ENCODE assay signal across 2 cellular contexts in the genomic region with DNA sequence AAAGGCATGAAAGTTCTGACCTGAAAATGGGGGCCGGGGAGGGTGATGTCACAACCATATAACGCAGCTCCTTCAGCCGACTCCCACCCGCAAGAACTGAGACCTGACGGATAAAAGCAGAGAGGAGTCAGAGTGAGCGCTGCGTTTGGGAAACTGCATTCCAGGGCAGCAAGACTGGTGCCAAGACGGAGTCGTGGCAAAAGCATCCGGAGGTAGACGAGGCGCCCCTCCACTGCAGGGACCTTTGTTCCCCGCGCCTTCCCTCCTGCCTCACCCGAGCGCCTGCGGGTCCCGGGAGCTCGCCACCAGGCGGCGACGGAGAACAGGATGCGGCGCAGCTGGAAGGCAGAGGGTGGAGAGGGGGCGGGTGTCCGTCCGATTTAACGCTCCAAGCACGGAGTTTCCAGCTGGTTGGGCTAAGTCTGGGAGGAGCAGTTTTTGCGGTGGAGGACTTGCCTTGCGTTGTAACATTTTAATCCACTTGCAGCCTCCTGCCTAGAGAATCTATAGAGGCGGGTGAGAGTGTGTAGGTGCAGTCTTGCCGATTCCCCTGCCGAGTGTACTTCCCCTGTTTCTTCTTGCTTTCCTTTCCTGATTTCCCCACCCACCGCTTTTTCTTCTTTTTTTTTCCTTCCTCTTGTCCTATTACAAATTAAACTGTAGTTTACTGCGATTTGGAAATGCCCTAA.
TF ChIP-seq lines count a peak whose summit lies in the region.

No MANE protein-coding gene starts in this region.

TF ChIP-seq in GM23338, 12 proteins besides CTCF, POLR2A, EP300 and RAD21:
- TF ChIP-seq, protein P1, sequence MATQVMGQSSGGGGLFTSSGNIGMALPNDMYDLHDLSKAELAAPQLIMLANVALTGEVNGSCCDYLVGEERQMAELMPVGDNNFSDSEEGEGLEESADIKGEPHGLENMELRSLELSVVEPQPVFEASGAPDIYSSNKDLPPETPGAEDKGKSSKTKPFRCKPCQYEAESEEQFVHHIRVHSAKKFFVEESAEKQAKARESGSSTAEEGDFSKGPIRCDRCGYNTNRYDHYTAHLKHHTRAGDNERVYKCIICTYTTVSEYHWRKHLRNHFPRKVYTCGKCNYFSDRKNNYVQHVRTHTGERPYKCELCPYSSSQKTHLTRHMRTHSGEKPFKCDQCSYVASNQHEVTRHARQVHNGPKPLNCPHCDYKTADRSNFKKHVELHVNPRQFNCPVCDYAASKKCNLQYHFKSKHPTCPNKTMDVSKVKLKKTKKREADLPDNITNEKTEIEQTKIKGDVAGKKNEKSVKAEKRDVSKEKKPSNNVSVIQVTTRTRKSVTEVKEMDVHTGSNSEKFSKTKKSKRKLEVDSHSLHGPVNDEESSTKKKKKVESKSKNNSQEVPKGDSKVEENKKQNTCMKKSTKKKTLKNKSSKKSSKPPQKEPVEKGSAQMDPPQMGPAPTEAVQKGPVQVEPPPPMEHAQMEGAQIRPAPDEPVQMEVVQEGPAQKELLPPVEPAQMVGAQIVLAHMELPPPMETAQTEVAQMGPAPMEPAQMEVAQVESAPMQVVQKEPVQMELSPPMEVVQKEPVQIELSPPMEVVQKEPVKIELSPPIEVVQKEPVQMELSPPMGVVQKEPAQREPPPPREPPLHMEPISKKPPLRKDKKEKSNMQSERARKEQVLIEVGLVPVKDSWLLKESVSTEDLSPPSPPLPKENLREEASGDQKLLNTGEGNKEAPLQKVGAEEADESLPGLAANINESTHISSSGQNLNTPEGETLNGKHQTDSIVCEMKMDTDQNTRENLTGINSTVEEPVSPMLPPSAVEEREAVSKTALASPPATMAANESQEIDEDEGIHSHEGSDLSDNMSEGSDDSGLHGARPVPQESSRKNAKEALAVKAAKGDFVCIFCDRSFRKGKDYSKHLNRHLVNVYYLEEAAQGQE (IDR thresholded peaks at IDR 0.05; ENCODE audit: unreplicated experiment), result no peak
- peak; percentile 64 for TF ChIP-seq POLR2AphosphoS5 (IDR thresholded peaks at IDR 0.05; ENCODE audit: low read depth)
- 0 out of 2 replicates have a peak, but pooled peaks have one; percentile 13 for TF ChIP-seq CREB1 (CRISPR knock-in tag; IDR thresholded peaks at IDR 0.05; ENCODE audit: low read depth)
- peak; percentile 45; the same call in 1 of the 2 replicates for TF ChIP-seq ETS1 (IDR thresholded peaks at IDR 0.05)
TF ChIP-seq in GM23338: peak in this region for 3.

TF ChIP-seq in GM12878, 131 proteins besides CTCF, POLR2A, EP300 and RAD21 (continued from another document and continues in another):
- peak; percentile 70; the same call in 1 of the 2 replicates for TF ChIP-seq NKRF (conservative IDR thresholded peaks at IDR 0.05)
- TF ChIP-seq DPF2 (IDR thresholded peaks at IDR 0.05), result no peak; the same call in 1 of the 2 replicates
- peak; percentile 79 for TF ChIP-seq RUNX3 (IDR thresholded peaks at IDR 0.05; ENCODE audit: low read length)
- no peak for TF ChIP-seq ZNF274 (IDR thresholded peaks at IDR 0.05; ENCODE audit: insufficient read depth, insufficient read length)
- peak; percentile 98 for TF ChIP-seq TCF3 (IDR thresholded peaks at IDR 0.05; ENCODE audit: borderline replicate concordance, insufficient read depth, low read depth, low read length)
- peak; percentile 79 for TF ChIP-seq SMC3 (IDR thresholded peaks at IDR 0.05; ENCODE audit: borderline replicate concordance, low read length)
- TF ChIP-seq STAT3 (IDR thresholded peaks at IDR 0.05; ENCODE audit: low read depth, low read length), result no peak
- peak; percentile 95 for TF ChIP-seq EED (IDR thresholded peaks at IDR 0.05; ENCODE audit: low read depth)
- TF ChIP-seq, protein P2, sequence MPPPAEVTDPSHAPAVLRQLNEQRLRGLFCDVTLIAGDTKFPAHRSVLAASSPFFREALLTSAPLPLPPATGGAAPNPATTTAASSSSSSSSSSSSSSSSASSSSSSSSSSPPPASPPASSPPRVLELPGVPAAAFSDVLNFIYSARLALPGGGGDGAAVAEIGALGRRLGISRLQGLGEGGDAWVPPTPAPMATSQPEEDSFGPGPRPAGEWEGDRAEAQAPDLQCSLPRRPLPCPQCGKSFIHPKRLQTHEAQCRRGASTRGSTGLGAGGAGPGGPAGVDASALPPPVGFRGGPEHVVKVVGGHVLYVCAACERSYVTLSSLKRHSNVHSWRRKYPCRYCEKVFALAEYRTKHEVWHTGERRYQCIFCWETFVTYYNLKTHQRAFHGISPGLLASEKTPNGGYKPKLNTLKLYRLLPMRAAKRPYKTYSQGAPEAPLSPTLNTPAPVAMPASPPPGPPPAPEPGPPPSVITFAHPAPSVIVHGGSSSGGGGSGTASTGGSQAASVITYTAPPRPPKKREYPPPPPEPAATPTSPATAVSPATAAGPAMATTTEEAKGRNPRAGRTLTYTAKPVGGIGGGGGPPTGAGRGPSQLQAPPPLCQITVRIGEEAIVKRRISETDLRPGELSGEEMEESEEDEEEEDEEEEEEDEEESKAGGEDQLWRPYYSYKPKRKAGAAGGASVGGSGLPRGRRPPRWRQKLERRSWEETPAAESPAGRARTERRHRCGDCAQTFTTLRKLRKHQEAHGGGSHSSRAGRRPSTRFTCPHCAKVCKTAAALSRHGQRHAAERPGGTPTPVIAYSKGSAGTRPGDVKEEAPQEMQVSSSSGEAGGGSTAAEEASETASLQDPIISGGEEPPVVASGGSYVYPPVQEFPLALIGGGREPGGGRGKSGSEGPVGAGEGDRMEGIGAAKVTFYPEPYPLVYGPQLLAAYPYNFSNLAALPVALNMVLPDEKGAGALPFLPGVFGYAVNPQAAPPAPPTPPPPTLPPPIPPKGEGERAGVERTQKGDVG (CRISPR knock-in tag; IDR thresholded peaks at IDR 0.05), result no peak
- TF ChIP-seq, protein P3, sequence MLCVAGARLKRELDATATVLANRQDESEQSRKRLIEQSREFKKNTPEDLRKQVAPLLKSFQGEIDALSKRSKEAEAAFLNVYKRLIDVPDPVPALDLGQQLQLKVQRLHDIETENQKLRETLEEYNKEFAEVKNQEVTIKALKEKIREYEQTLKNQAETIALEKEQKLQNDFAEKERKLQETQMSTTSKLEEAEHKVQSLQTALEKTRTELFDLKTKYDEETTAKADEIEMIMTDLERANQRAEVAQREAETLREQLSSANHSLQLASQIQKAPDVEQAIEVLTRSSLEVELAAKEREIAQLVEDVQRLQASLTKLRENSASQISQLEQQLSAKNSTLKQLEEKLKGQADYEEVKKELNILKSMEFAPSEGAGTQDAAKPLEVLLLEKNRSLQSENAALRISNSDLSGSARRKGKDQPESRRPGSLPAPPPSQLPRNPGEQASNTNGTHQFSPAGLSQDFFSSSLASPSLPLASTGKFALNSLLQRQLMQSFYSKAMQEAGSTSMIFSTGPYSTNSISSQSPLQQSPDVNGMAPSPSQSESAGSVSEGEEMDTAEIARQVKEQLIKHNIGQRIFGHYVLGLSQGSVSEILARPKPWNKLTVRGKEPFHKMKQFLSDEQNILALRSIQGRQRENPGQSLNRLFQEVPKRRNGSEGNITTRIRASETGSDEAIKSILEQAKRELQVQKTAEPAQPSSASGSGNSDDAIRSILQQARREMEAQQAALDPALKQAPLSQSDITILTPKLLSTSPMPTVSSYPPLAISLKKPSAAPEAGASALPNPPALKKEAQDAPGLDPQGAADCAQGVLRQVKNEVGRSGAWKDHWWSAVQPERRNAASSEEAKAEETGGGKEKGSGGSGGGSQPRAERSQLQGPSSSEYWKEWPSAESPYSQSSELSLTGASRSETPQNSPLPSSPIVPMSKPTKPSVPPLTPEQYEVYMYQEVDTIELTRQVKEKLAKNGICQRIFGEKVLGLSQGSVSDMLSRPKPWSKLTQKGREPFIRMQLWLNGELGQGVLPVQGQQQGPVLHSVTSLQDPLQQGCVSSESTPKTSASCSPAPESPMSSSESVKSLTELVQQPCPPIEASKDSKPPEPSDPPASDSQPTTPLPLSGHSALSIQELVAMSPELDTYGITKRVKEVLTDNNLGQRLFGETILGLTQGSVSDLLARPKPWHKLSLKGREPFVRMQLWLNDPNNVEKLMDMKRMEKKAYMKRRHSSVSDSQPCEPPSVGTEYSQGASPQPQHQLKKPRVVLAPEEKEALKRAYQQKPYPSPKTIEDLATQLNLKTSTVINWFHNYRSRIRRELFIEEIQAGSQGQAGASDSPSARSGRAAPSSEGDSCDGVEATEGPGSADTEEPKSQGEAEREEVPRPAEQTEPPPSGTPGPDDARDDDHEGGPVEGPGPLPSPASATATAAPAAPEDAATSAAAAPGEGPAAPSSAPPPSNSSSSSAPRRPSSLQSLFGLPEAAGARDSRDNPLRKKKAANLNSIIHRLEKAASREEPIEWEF (IDR thresholded peaks at IDR 0.05; ENCODE audit: insufficient replicate concordance, low read depth, low read length), result no peak
- TF ChIP-seq MEF2B (IDR thresholded peaks at IDR 0.05; ENCODE audit: partially characterized antibody, poor library complexity, severe bottlenecking), result no peak
- no peak for TF ChIP-seq HDAC2 (IDR thresholded peaks at IDR 0.05)
- TF ChIP-seq, protein P4, sequence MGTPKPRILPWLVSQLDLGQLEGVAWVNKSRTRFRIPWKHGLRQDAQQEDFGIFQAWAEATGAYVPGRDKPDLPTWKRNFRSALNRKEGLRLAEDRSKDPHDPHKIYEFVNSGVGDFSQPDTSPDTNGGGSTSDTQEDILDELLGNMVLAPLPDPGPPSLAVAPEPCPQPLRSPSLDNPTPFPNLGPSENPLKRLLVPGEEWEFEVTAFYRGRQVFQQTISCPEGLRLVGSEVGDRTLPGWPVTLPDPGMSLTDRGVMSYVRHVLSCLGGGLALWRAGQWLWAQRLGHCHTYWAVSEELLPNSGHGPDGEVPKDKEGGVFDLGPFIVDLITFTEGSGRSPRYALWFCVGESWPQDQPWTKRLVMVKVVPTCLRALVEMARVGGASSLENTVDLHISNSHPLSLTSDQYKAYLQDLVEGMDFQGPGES (IDR thresholded peaks at IDR 0.05), result no peak
- no peak for TF ChIP-seq ESRRA (IDR thresholded peaks at IDR 0.05; ENCODE audit: low read length)
- TF ChIP-seq PBX3 (IDR thresholded peaks at IDR 0.05; ENCODE audit: insufficient replicate concordance, low read depth, low read length), result peak; percentile 50
- TF ChIP-seq RFX5 (IDR thresholded peaks at IDR 0.05; ENCODE audit: low read depth, low read length), result no peak
- TF ChIP-seq ZNF592 (IDR thresholded peaks at IDR 0.05), result no peak
- 0 out of 2 replicates have a peak, but pooled peaks have one; percentile 29 for TF ChIP-seq NR2F1 (conservative IDR thresholded peaks at IDR 0.05)
- peak; percentile 61 for TF ChIP-seq ZNF24 (IDR thresholded peaks at IDR 0.05)
- TF ChIP-seq BCLAF1 (IDR thresholded peaks at IDR 0.05), result no peak
